ENCODE assay signal across 15 cellular contexts in the genomic region with DNA sequence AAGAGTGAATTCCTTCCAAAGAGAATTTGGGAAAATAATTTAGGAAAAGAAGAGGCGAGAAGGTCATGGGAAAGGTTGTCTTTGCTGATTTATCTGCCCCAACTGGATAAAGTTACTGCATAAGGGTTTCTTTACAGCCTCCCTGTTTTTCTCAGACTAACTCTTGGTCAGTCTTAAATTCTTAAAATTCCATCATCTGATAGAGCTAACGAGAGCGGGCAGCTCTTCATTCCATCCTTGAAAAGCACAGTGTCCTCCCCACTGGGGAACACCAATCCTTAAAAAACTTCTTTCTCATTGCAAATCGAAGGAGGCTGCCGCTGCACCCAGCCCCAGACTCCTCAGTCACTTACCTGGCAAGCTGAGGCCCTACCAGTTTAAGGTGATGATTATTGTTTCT.
A peak's percentile ranks its signal among the peaks of the same experiment; 100 is the strongest.
DNase-seq lines count a peak whose midpoint lies in the region; ATAC-seq and TF ChIP-seq lines count a peak whose summit lies in the region.
"Had no signal": no experiment of that assay in that cellular context is flagged by ENCODE, and none has a peak within 500 bp of the region (broad histone marks: within the 10 kb centered on the region; RNA-seq: fewer than 3 reads in every experiment).

No MANE protein-coding gene starts in this region.

- DNase-seq in EH (ENCODE audit: low read depth) (peak; percentile 92), foreskin keratinocyte (no peak), left colon (no peak), middle frontal gyrus (ENCODE audit: extremely low spot score, low spot score) (no peak), prostate gland (ENCODE audit: low spot score) (no peak)
- no peak for DNase-seq in activated effector memory CD4-positive, alpha-beta T cell treated with anti-CD3 and anti-CD28 coated beads, Interleukin-2, amount 50 U/mL, for 16 hours
- DNase-seq: activated naive CD8-positive, alpha-beta T cell treated with anti-CD3 and anti-CD28 coated beads for 36 hours; CD4-positive, alpha-beta memory T cell; heart right ventricle; NCI-H1436; NCI-H82; stomach had no signal

- 43% methylated on average over 5 of the region's 5 CpGs for WGBS in prostate gland

- TF ChIP-seq POLR2A in prostate gland (IDR thresholded peaks at IDR 0.05) = no peak

- H3K36me3 ChIP-seq in rectal smooth muscle tissue (ENCODE audit: control insufficient read depth, insufficient read depth, low read length) (peaks cover 4% of the 10 kb centered on the region), prostate gland (no peaks in the 10 kb centered on the region)

- H3K27me3 ChIP-seq in foreskin keratinocyte (no peaks in the 10 kb centered on the region), rectal smooth muscle tissue (ENCODE audit: control insufficient read depth, insufficient read depth, low read length) (no peaks in the 10 kb centered on the region), prostate gland (replicated peaks; ENCODE audit: insufficient read depth) (no peaks in the 10 kb centered on the region)
- H3K27me3 ChIP-seq: heart right ventricle, stomach had no signal

- H3K27ac ChIP-seq in VCaP (peak overlapping the region; percentile 54), foreskin keratinocyte (peak overlapping the region; percentile 100), rectal smooth muscle tissue (ENCODE audit: low read depth, low read length) (peak overlapping the region; percentile 11), prostate gland (peak overlapping the region in 1 of 2 donors; percentile 25)

- TF ChIP-seq CTCF in VCaP (conservative IDR thresholded peaks at IDR 0.05) (no peak), foreskin keratinocyte (conservative IDR thresholded peaks at IDR 0.05) (no peak), prostate gland (IDR thresholded peaks at IDR 0.05) (no peak)

- no peak overlapping the region for H3K4me3 ChIP-seq in rectal smooth muscle tissue (ENCODE audit: low read length)
- no peak overlapping the region for H3K4me3 ChIP-seq in prostate gland
- H3K4me3 ChIP-seq: lung, stomach had no signal

- H3K4me1 ChIP-seq in foreskin keratinocyte (peaks cover 64% of the 10 kb centered on the region), rectal smooth muscle tissue (ENCODE audit: control insufficient read depth, insufficient read depth, low read length) (peaks cover 27% of the 10 kb centered on the region), prostate gland (replicated peaks) (peaks cover 3% of the 10 kb centered on the region)

- H3K9me3 ChIP-seq in prostate gland = no peaks in the 10 kb centered on the region
- H3K9me3 ChIP-seq: heart right ventricle, stomach had no signal

- intact Hi-C loops in left colon (cut with DNase I, micrococcal nuclease) (loop anchor here in 1 of 2 donors (10.0 kb wide), 2 partner anchors 126 to 386 kb away; no protein-coding TSS in a partner anchor), prostate gland (cut with DNase I) (no loop called here)

- ATAC-seq in foreskin keratinocyte (no peak), left colon (no peak)

- no peak overlapping the region for H3K9ac ChIP-seq in rectal smooth muscle tissue (ENCODE audit: low read length)
